In genomic region chr19:41306394-41306793, GRCh38 we compare ENCODE assay signal across 17 cellular contexts. TPM values are rescaled to one million over a fixed set of nuclear protein-coding genes. Genes with fewer than 3 reads are reported as not detected.
A peak's percentile ranks its signal among the peaks of the same experiment; 100 is the strongest.
DNase-seq lines count a peak whose midpoint lies in the region; ATAC-seq and TF ChIP-seq lines count a peak whose summit lies in the region.
"Had no signal": no experiment of that assay in that cellular context is flagged by ENCODE, and none has a peak within 500 bp of the region (broad histone marks: within the 10 kb centered on the region; RNA-seq: fewer than 3 reads in every experiment).

No MANE protein-coding gene starts in this region.

- no peak for TF ChIP-seq POLR2A in vagina (IDR thresholded peaks at IDR 0.05)

- peaks cover 90% of the 10 kb centered on the region for H3K4me1 Mint-ChIP-seq in activated naive CD8-positive, alpha-beta T cell (ENCODE audit: low read depth)
- peaks cover 64 to 97% (median 79%) of the 10 kb centered on the region in 7 donors for H3K4me1 Mint-ChIP-seq in naive thymus-derived CD4-positive, alpha-beta T cell
- H3K4me1 Mint-ChIP-seq in MCF 10A (ENCODE audit: insufficient read depth, unreplicated experiment), result peaks cover 14% of the 10 kb centered on the region

- BruUV-seq in MCF 10A (replicated peaks; lab: Mats Ljungman, UMichigan), result no TSS peak

- POLR2A ChIA-PET in naive thymus-derived CD4-positive, alpha-beta T cell (lab: Charles Lee), result interaction anchor here (0.8 to 15.1 kb wide), 9 partner anchors 12 to 101 kb away, joined by 3 to 339 read pairs (median 6); partner anchors contain the start of genes HNRNPUL1 and TGFB1
- POLR2A ChIA-PET in MCF 10A (lab: Yijun Ruan, JAX), result no interaction called here

- no peaks in the 10 kb centered on the region for H3K9me3 Mint-ChIP-seq in activated naive CD8-positive, alpha-beta T cell (ENCODE audit: low read depth)
- H3K9me3 Mint-ChIP-seq in naive thymus-derived CD4-positive, alpha-beta T cell, result peaks cover 0 to 13% (median 0%) of the 10 kb centered on the region in 11 donors
- H3K9me3 Mint-ChIP-seq in MCF 10A (ENCODE audit: unreplicated experiment), result no peaks in the 10 kb centered on the region

- intact Hi-C loops in heart right ventricle (cut with DNase I) (loop anchor here in 5 of 10 donors (5.0 kb wide), 4 partner anchors 39 to 334 kb away; partner anchors contain the start of gene B3GNT8 (in 1 of the 5)), vagina (cut with DNase I) (loop anchor here (5.0 to 10.0 kb wide), 2 partner anchors 39 to 102 kb away; no protein-coding TSS in a partner anchor), MCF 10A (cut with micrococcal nuclease) (loop anchor here (5.0 kb wide), 1 partner anchor 164 kb away; no protein-coding TSS in a partner anchor)
- intact Hi-C loops in naive thymus-derived CD4-positive, alpha-beta T cell (cut with micrococcal nuclease), result loop anchor here (5.0 kb wide), 5 partner anchors 179 to 589 kb away; partner anchors contain the start of genes COQ8B (in 1 of the 2) and ITPKC (in 1 of the 2)

- ATAC-seq in heart right ventricle (no peak), GM19463 (IDR thresholded peaks at IDR 0.05; ENCODE audit: unreplicated experiment) (no peak)
- ATAC-seq in naive thymus-derived CD4-positive, alpha-beta T cell, result no peak

- DNase-seq in right atrium auricular region (ENCODE audit: low spot score) (no peak), heart right ventricle (no peak), vagina (ENCODE audit: extremely low spot score in 2 of 2) (no peak), MCF 10A (ENCODE audit: unreplicated experiment) (no peak), islet precursor cell (no peak)
- no peak for DNase-seq in naive thymus-derived CD4-positive, alpha-beta T cell
- DNase-seq: cerebellar nuclear complex, H7, KBM-7, kidney glomerular epithelial cell, NCI-H226, PC-9, T1000 had no signal

- H3K36me3 Mint-ChIP-seq in activated naive CD8-positive, alpha-beta T cell, result peaks cover 9% of the 10 kb centered on the region
- peaks cover 4 to 55% (median 22%) of the 10 kb centered on the region in 5 donors for H3K36me3 Mint-ChIP-seq in naive thymus-derived CD4-positive, alpha-beta T cell
- H3K36me3 Mint-ChIP-seq in MCF 10A (ENCODE audit: insufficient read depth, unreplicated experiment), result peaks cover 92% of the 10 kb centered on the region

- H3K27ac ChIP-seq in right atrium auricular region (peak overlapping the region; percentile 1 to 33), heart right ventricle (peak overlapping the region in 4 of 10 donors; percentile 10 to 99 (median 94)), vagina (peak overlapping the region; percentile 42)
- peak overlapping the region; percentile 87 for H3K27ac ChIP-seq in naive thymus-derived CD4-positive, alpha-beta T cell (ENCODE audit: low read depth, low read length)
- H3K27ac ChIP-seq: ovary had no signal

- H3K9me3 ChIP-seq in right atrium auricular region (no peaks in the 10 kb centered on the region), heart right ventricle (no peaks in the 10 kb centered on the region), vagina (no peaks in the 10 kb centered on the region)
- H3K9me3 ChIP-seq in naive thymus-derived CD4-positive, alpha-beta T cell (ENCODE audit: control insufficient read depth in 2 of 3, low read length in 3 of 3), result no peaks in the 10 kb centered on the region
- H3K9me3 ChIP-seq: ovary, thoracic aorta had no signal

- CTCF ChIA-PET in naive thymus-derived CD4-positive, alpha-beta T cell (lab: Charles Lee), result interaction anchor here (1.1 to 7.2 kb wide), 4 partner anchors 9 to 102 kb away, joined by 6 to 78 read pairs (median 10); partner anchors contain the start of gene HNRNPUL1
- CTCF ChIA-PET in MCF 10A (lab: Yijun Ruan, JAX), result interaction anchor here (3.2 kb wide), 1 partner anchor 44 kb away, joined by 18 read pairs; the partner anchor contains the start of gene HNRNPUL1

- H3K4me1 ChIP-seq in right atrium auricular region (peaks cover 0 to 44% of the 10 kb centered on the region in 2 donors), heart right ventricle (peaks cover 8 to 80% (median 47%) of the 10 kb centered on the region in 9 donors), vagina (peaks cover 25% of the 10 kb centered on the region)
- peaks cover 89% of the 10 kb centered on the region in 2 donors for H3K4me1 ChIP-seq in naive thymus-derived CD4-positive, alpha-beta T cell (ENCODE audit: control insufficient read depth in 2 of 2, insufficient read depth in 2 of 2, low read length in 2 of 2)

- H3K27me3 Mint-ChIP-seq in activated naive CD8-positive, alpha-beta T cell, result no peaks in the 10 kb centered on the region
- peaks cover 0 to 3% (median 0%) of the 10 kb centered on the region in 5 donors for H3K27me3 Mint-ChIP-seq in naive thymus-derived CD4-positive, alpha-beta T cell
- no peaks in the 10 kb centered on the region for H3K27me3 Mint-ChIP-seq in MCF 10A (ENCODE audit: insufficient read depth, unreplicated experiment)

- H3K4me3 ChIP-seq in right atrium auricular region (no peak overlapping the region), heart right ventricle (peak overlapping the region in 1 of 10 donors; percentile 12), vagina (no peak overlapping the region)
- peak overlapping the region; percentile 46 for H3K4me3 ChIP-seq in naive thymus-derived CD4-positive, alpha-beta T cell (ENCODE audit: low read length)
- H3K4me3 ChIP-seq: ovary, PC-9, thoracic aorta had no signal

- H3K4me3 Mint-ChIP-seq in activated naive CD8-positive, alpha-beta T cell, result peak overlapping the region; percentile 81
- peak overlapping the region; percentile 85 to 100 (median 96) for H3K4me3 Mint-ChIP-seq in naive thymus-derived CD4-positive, alpha-beta T cell
- H3K4me3 Mint-ChIP-seq in MCF 10A (ENCODE audit: unreplicated experiment), result no peak overlapping the region

- 83% methylated on average over 11 of the region's 11 CpGs for WGBS in heart right ventricle, 2 donors

- H3K27me3 ChIP-seq in right atrium auricular region, result no peaks in the 10 kb centered on the region
- no peaks in the 10 kb centered on the region for H3K27me3 ChIP-seq in heart right ventricle
- no peaks in the 10 kb centered on the region for H3K27me3 ChIP-seq in naive thymus-derived CD4-positive, alpha-beta T cell (ENCODE audit: control insufficient read depth in 2 of 2, insufficient read depth in 2 of 2, low read length in 2 of 2)
- no peaks in the 10 kb centered on the region for H3K27me3 ChIP-seq in vagina
- H3K27me3 ChIP-seq: ovary had no signal

- TF ChIP-seq CTCF in right atrium auricular region (IDR thresholded peaks at IDR 0.05) (no peak), heart right ventricle (IDR thresholded peaks at IDR 0.05) (no peak), vagina (IDR thresholded peaks at IDR 0.05) (no peak), MCF 10A (IDR thresholded peaks at IDR 0.05; ENCODE audit: unreplicated experiment) (no peak)

- H3K36me3 ChIP-seq in right atrium auricular region (peaks cover 57% of the 10 kb centered on the region), heart right ventricle (peaks cover 3 to 69% (median 50%) of the 10 kb centered on the region in 9 donors), vagina (peaks cover 0 to 57% of the 10 kb centered on the region in 2 donors)
- H3K36me3 ChIP-seq in naive thymus-derived CD4-positive, alpha-beta T cell (ENCODE audit: control insufficient read depth in 2 of 3, insufficient read depth in 3 of 3, low read length in 3 of 3), result peaks cover 14 to 49% (median 14%) of the 10 kb centered on the region in 3 experiments
- H3K36me3 ChIP-seq: ovary had no signal

- peak overlapping the region; percentile 97 for H3K27ac Mint-ChIP-seq in activated naive CD8-positive, alpha-beta T cell
- peak overlapping the region; percentile 94 to 99 (median 98) for H3K27ac Mint-ChIP-seq in naive thymus-derived CD4-positive, alpha-beta T cell
- no peak overlapping the region for H3K27ac Mint-ChIP-seq in MCF 10A (ENCODE audit: low read depth, unreplicated experiment)

RNA-seq across cellular contexts. Expression of gene CCDC97, which starts 3.6 kb away (rescaled TPM):
- total RNA-seq in right atrium auricular region, result 10 to 100 TPM in 1 of 2 donors, 1 to 10 TPM in 1; 8.1 to 16.2 TPM
- total RNA-seq in heart right ventricle, result 10 to 100 TPM; 12.6 to 19.2 (median 16.4) TPM
- polyA plus RNA-seq in heart right ventricle, result 10 to 100 TPM; 11.3 to 11.5 TPM
- 10 to 100 TPM; 35.9 to 56.5 (median 49.1) TPM for total RNA-seq in naive thymus-derived CD4-positive, alpha-beta T cell
- 10 to 100 TPM; 22.3 to 27.6 TPM for polyA plus RNA-seq in naive thymus-derived CD4-positive, alpha-beta T cell
- 16.9 TPM for total RNA-seq in vagina
- 25.0 and 28.5 TPM in 2 replicates for total RNA-seq in MCF 10A (2022)

RNA-seq across cellular contexts. Expression of gene HNRNPUL1, which starts 42.2 kb away (rescaled TPM):
- total RNA-seq in right atrium auricular region, result 100 to 1,000 TPM in 1 of 2 donors, 10 to 100 TPM in 1; 88.8 to 109 TPM
- 100 to 1,000 TPM; 101 to 151 (median 108) TPM for total RNA-seq in heart right ventricle
- polyA plus RNA-seq in heart right ventricle, result 10 to 100 TPM; 55.5 to 65.6 TPM
- total RNA-seq in naive thymus-derived CD4-positive, alpha-beta T cell, result 100 to 1,000 TPM; 253 to 319 (median 280) TPM
- polyA plus RNA-seq in naive thymus-derived CD4-positive, alpha-beta T cell, result 10 to 100 TPM; 51.4 to 81.6 TPM
- total RNA-seq in vagina, result 116 TPM
- total RNA-seq in MCF 10A (2022), result 179 and 204 TPM in 2 replicates

RNA-seq across cellular contexts. Expression of gene TGFB1, which starts 47.3 kb away (rescaled TPM):
- total RNA-seq in right atrium auricular region (10 to 100 TPM; 17.6 to 33.7 TPM), heart right ventricle (10 to 100 TPM in 8 of 10 donors, 1 to 10 TPM in 2; 9.7 to 44.9 (median 13.2) TPM), vagina (53.3 TPM), MCF 10A (2022) (27.8 and 33.7 TPM in 2 replicates)
- polyA plus RNA-seq in heart right ventricle, result 10 to 100 TPM; 14.0 to 19.9 TPM
- total RNA-seq in naive thymus-derived CD4-positive, alpha-beta T cell, result 100 to 1,000 TPM in 3 of 5 experiments, 10 to 100 TPM in 2; 91.2 to 322 (median 185) TPM
- polyA plus RNA-seq in naive thymus-derived CD4-positive, alpha-beta T cell, result 10 to 100 TPM; 31.4 to 62.3 TPM

RNA-seq across cellular contexts. Expression of gene B9D2, which starts 57.6 kb away (rescaled TPM):
- 1 to 10 TPM; 1.9 to 3.8 TPM for total RNA-seq in right atrium auricular region
- 1 to 10 TPM in 9 of 10 donors, under 1 TPM in 1; 1.00 to 5.8 (median 2.3) TPM for total RNA-seq in heart right ventricle
- polyA plus RNA-seq in heart right ventricle, result 10 to 100 TPM in 1 of 2 donors, 1 to 10 TPM in 1; 2.5 to 12.6 TPM
- total RNA-seq in naive thymus-derived CD4-positive, alpha-beta T cell, result 10 to 100 TPM; 11.6 to 38.9 (median 12.5) TPM
- 10 to 100 TPM; 18.0 to 20.5 TPM for polyA plus RNA-seq in naive thymus-derived CD4-positive, alpha-beta T cell
- total RNA-seq in vagina, result not detected
- total RNA-seq in MCF 10A (2022), result 5.5 and 5.7 TPM in 2 replicates
